Comparison of ENCODE assay signal across 17 cellular contexts in genomic region chr2:41763091-41763490, GRCh38.
"Had no signal": no experiment of that assay in that cellular context is flagged by ENCODE, and none has a peak within 500 bp of the region (broad histone marks: within the 10 kb centered on the region; RNA-seq: fewer than 3 reads in every experiment).

No MANE protein-coding gene starts in this region.

- ATAC-seq: activated T-cell treated with anti-CD3 and anti-CD28 coated beads, Interleukin-2, amount 50 U/mL, for 4 hours; foreskin keratinocyte; mucosa of descending colon; psoas muscle; stimulated activated effector memory CD8-positive, alpha-beta T cell treated with anti-CD3 and anti-CD28 coated beads, Interleukin-12 subunit alpha, Interleukin-12 subunit beta, amount 100 ng/mL, for 72 hours had no signal

- H3K4me3 ChIP-seq: colonic mucosa, hepatocyte, mucosa of descending colon, psoas muscle, sigmoid colon, stomach had no signal

- DNase-seq: activated CD4-positive, alpha-beta T cell treated with anti-CD3 and anti-CD28 coated beads, Interleukin-2, amount 10 ng/mL, durations not matched to agents 7 days and 5 days; activated CD8-positive, alpha-beta memory T cell treated with anti-CD3 and anti-CD28 coated beads, Interleukin-2, amount 50 U/mL, for 4 hours; activated naive CD4-positive, alpha-beta T cell treated with anti-CD3 and anti-CD28 coated beads, Interleukin-2, amount 10 ng/mL, durations not matched to agents 7 days and 5 days; activated T-cell treated with anti-CD3 and anti-CD28 coated beads, Interleukin-2, amount 50 U/mL, for 4 hours; aorta; brain microvascular endothelial cell; central memory CD4-positive, alpha-beta T cell; colonic mucosa; foreskin keratinocyte; mucosa of descending colon; naive B cell; psoas muscle; sigmoid colon; stimulated activated CD4-positive, alpha-beta T cell treated with anti-CD3 and anti-CD28 coated beads, Interleukin-4, amount 100 ng/mL, for 24 hours; stomach had no signal

- H3K9me3 ChIP-seq: colonic mucosa, mucosa of descending colon, psoas muscle, sigmoid colon, stomach had no signal

- H3K4me1 ChIP-seq: colonic mucosa, foreskin keratinocyte, psoas muscle, sigmoid colon, stomach had no signal

- H2AFZ ChIP-seq: hepatocyte had no signal

- H3K27ac ChIP-seq: brain microvascular endothelial cell, colonic mucosa, foreskin keratinocyte, hepatocyte, psoas muscle, sigmoid colon, stomach had no signal

- H3K79me2 ChIP-seq: hepatocyte had no signal

- H3K27me3 ChIP-seq: brain microvascular endothelial cell, colonic mucosa, foreskin keratinocyte, hepatocyte, sigmoid colon, stomach had no signal

- H3K36me3 ChIP-seq: brain microvascular endothelial cell, colonic mucosa, sigmoid colon, stomach had no signal

- H3K4me2 ChIP-seq: hepatocyte had no signal
